In genomic region chr6:149847943-149848267, GRCh38 we compare ENCODE assay signal across 1 cellular context.
TF ChIP-seq lines count a peak whose summit lies in the region.

No MANE protein-coding gene starts in this region.

TF ChIP-seq in endothelial cell of umbilical vein, 7 proteins besides CTCF, POLR2A, EP300 and RAD21:
- no peak for TF ChIP-seq JUN (IDR thresholded peaks at IDR 0.05; ENCODE audit: borderline replicate concordance, insufficient read depth, insufficient read length, low read depth)
- no peak for TF ChIP-seq GATA2 (IDR thresholded peaks at IDR 0.05; ENCODE audit: insufficient read depth, insufficient read length, low read depth, low read length)
- TF ChIP-seq MAX (IDR thresholded peaks at IDR 0.05; ENCODE audit: insufficient read depth, insufficient read length): no peak
- TF ChIP-seq FOS (IDR thresholded peaks at IDR 0.05; ENCODE audit: borderline replicate concordance, insufficient read depth, low read length): no peak
- no peak for TF ChIP-seq MYC (IDR thresholded peaks at IDR 0.05; ENCODE audit: low read depth, low read length)
- no peak for TF ChIP-seq POLR2AphosphoS5 (IDR thresholded peaks at IDR 0.05; ENCODE audit: insufficient read depth, low read depth, low read length)
- TF ChIP-seq EZH2 (IDR thresholded peaks at IDR 0.05; ENCODE audit: borderline replicate concordance, low read depth, low read length, severe bottlenecking): no peak
